In genomic region chr4:40038972-40039371, GRCh38 we compare ENCODE assay signal across 1 cellular context.
TF ChIP-seq lines count a peak whose summit lies in the region.

No MANE protein-coding gene starts in this region.

TF ChIP-seq in endothelial cell of umbilical vein, 7 proteins besides CTCF, POLR2A, EP300 and RAD21 (continued from another document):
- no peak for TF ChIP-seq MAX (IDR thresholded peaks at IDR 0.05; ENCODE audit: insufficient read depth, insufficient read length)
- TF ChIP-seq GATA2 (IDR thresholded peaks at IDR 0.05; ENCODE audit: insufficient read depth, insufficient read length, low read depth, low read length) = peak; percentile 54
TF ChIP-seq in endothelial cell of umbilical vein: peak in this region for 3.
